In genomic region chr17:44014437-44015172, GRCh38 we compare ENCODE assay signal across 1 cellular context.
A peak's percentile ranks its signal among the peaks of the same experiment; 100 is the strongest.
TF ChIP-seq lines count a peak whose summit lies in the region.

Gene TMEM101, minus strand, starts transcription at chr17:44014963. Its CDS starts 11 bp downstream, at chr17:44014952.

TF ChIP-seq in HepG2, 621 proteins besides CTCF, POLR2A, EP300 and RAD21 (continued from another document and continues in another):
- TF ChIP-seq ZNF407 (CRISPR knock-in tag; IDR thresholded peaks at IDR 0.05; ENCODE audit: not compliant biosample characterization) = peak; percentile 46
- TF ChIP-seq PAWR (CRISPR knock-in tag; IDR thresholded peaks at IDR 0.05; ENCODE audit: borderline replicate concordance) = no peak; the same call in 1 of the 2 replicates
- TF ChIP-seq THAP9 (CRISPR knock-in tag; IDR thresholded peaks at IDR 0.05; ENCODE audit: borderline replicate concordance) = peak; percentile 96
- TF ChIP-seq ZNF484 (CRISPR knock-in tag; IDR thresholded peaks at IDR 0.05; ENCODE audit: borderline replicate concordance, low read depth) = 0 out of 2 replicates have a peak, but pooled peaks have one; percentile 61
- TF ChIP-seq HMGA1 (CRISPR knock-in tag; conservative IDR thresholded peaks at IDR 0.05) = no peak
- TF ChIP-seq ZNF224 (CRISPR knock-in tag; IDR thresholded peaks at IDR 0.05) = no peak
- peak; percentile 76; the same call in 1 of the 2 replicates for TF ChIP-seq ZSCAN21 (CRISPR knock-in tag; IDR thresholded peaks at IDR 0.05; ENCODE audit: borderline replicate concordance)
- peak; percentile 12; the same call in 1 of the 2 replicates for TF ChIP-seq SAFB2 (CRISPR knock-in tag; IDR thresholded peaks at IDR 0.05; ENCODE audit: borderline replicate concordance, low read depth)
- 0 out of 2 replicates have a peak, but pooled peaks have one; percentile 77 for TF ChIP-seq THYN1 (CRISPR knock-in tag; IDR thresholded peaks at IDR 0.05; ENCODE audit: borderline replicate concordance, low read depth)
- TF ChIP-seq MYPOP (CRISPR knock-in tag; IDR thresholded peaks at IDR 0.05) = peak; percentile 31; the same call in 1 of the 2 replicates
- peak; percentile 95 for TF ChIP-seq ZNF687 (CRISPR knock-in tag; IDR thresholded peaks at IDR 0.05)
- TF ChIP-seq ZNF280B (CRISPR knock-in tag; IDR thresholded peaks at IDR 0.05; ENCODE audit: borderline replicate concordance) = peak; percentile 97; the same call in 1 of the 2 replicates
- TF ChIP-seq TBP (CRISPR knock-in tag; IDR thresholded peaks at IDR 0.05) = peak; percentile 94
- no peak for TF ChIP-seq THAP8 (CRISPR knock-in tag; IDR thresholded peaks at IDR 0.05; ENCODE audit: borderline replicate concordance)
- no peak for TF ChIP-seq NBN (conservative IDR thresholded peaks at IDR 0.05)
- no peak for TF ChIP-seq SOX6 (IDR thresholded peaks at IDR 0.05)
- peak; percentile 82 for TF ChIP-seq SOX6 (CRISPR knock-in tag; IDR thresholded peaks at IDR 0.05)
- TF ChIP-seq ZNF281 (CRISPR knock-in tag; IDR thresholded peaks at IDR 0.05; ENCODE audit: borderline replicate concordance) = peak; percentile 72; the same call in 1 of the 2 replicates
- no peak for TF ChIP-seq CENPBD1 (CRISPR knock-in tag; IDR thresholded peaks at IDR 0.05; ENCODE audit: borderline replicate concordance, low read depth)
- peak; percentile 94 for TF ChIP-seq RBM39 (IDR thresholded peaks at IDR 0.05; ENCODE audit: low read depth, low read length, poor library complexity, severe bottlenecking)
- TF ChIP-seq ZNF18 (CRISPR knock-in tag; IDR thresholded peaks at IDR 0.05; ENCODE audit: insufficient replicate concordance) = peak; percentile 46
- TF ChIP-seq TARDBP (CRISPR knock-in tag; IDR thresholded peaks at IDR 0.05) = peak; percentile 100
- no peak for TF ChIP-seq RORA (CRISPR knock-in tag; IDR thresholded peaks at IDR 0.05)
- TF ChIP-seq GMEB1 (CRISPR knock-in tag; IDR thresholded peaks at IDR 0.05; ENCODE audit: borderline replicate concordance) = peak; percentile 92
